Comparison of ENCODE assay signal across 1 cellular context in genomic region chr14:101506211-101506920, GRCh38.
TF ChIP-seq lines count a peak whose summit lies in the region.

No MANE protein-coding gene starts in this region.

TF ChIP-seq in HepG2, 621 proteins besides CTCF, POLR2A, EP300 and RAD21:
- TF ChIP-seq HNF4A (CRISPR knock-in tag; IDR thresholded peaks at IDR 0.05) (0 out of 2 replicates have a peak, but pooled peaks have one; percentile 8), RNF219 (CRISPR knock-in tag; IDR thresholded peaks at IDR 0.05) (no peak)
- TF ChIP-seq, protein P1, sequence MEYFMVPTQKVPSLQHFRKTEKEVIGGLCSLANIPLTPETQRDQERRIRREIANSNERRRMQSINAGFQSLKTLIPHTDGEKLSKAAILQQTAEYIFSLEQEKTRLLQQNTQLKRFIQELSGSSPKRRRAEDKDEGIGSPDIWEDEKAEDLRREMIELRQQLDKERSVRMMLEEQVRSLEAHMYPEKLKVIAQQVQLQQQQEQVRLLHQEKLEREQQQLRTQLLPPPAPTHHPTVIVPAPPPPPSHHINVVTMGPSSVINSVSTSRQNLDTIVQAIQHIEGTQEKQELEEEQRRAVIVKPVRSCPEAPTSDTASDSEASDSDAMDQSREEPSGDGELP (IDR thresholded peaks at IDR 0.05; ENCODE audit: borderline replicate concordance, low read depth), result peak; percentile 27; the same call in 1 of the 2 replicates
